Comparison of ENCODE assay signal across 8 cellular contexts in the genomic region with DNA sequence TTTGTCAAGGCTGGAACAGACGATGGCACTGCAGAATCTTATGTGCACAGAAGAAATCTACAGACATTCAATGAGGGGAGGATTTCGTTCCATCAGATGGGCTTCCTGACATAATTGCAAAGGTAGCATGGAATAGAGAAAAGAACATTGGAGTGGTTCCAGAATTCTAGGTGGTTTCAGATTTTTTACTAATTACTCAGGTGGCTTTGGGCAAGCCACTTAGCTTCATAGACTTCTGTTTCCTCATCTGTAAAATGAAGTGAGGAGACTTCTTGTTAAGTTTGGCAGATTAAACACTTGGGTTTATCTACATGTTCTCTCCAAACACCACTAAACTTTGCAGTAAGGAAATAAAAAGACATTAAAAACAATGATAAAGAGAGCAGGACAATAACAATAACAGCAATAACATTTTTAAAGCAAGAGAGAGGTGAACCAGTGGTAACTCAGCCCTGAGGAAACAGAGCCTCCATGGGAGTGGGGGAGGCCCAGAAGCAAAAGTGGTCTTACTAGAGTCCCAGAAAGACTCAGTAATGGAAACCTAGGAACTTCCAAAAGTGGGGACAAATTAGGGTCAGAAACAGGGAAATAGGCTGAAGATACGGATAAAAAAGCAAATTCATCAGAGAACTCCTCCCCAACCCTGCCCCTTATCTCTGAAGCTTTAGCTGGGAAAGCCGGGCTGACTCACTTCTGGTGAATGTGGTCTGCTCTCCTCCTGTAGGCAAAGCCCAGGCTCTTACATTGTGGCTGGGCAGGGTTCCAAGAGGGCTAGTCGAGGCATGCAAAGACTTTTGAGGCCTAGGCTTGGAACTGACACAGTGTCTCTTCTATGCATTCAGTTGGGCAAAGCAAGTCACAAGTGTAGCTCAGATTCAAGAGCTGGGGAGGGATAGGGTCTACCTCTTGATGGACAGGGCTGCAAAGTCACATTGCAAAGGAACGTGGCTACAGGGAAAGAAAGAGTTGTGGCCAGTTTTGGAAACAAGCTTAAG. TPM values are rescaled to one million over a fixed set of nuclear protein-coding genes. Genes with fewer than 3 reads are reported as not detected.
DNase-seq lines count a peak whose midpoint lies in the region; ATAC-seq lines count a peak whose summit lies in the region.

No MANE protein-coding gene starts in this region.

- ATAC-seq in HG02571 (IDR thresholded peaks at IDR 0.05; ENCODE audit: unreplicated experiment) (peak; percentile 44), GM18870 (IDR thresholded peaks at IDR 0.05; ENCODE audit: unreplicated experiment) (no peak)
- peak; percentile 87 for ATAC-seq in activated T-cell treated with anti-CD3 and anti-CD28 coated beads, Interleukin-2, amount 50 U/mL, for 72 hours (replicated peaks in 1 of 2)

- H3K4me3 Mint-ChIP-seq in activated T-cell treated with anti-CD3 and anti-CD28 coated beads, Interleukin-2, amount 50 U/mL, for 72 hours, result peak overlapping the region; percentile 51 to 69

- H3K36me3 Mint-ChIP-seq in activated T-cell treated with anti-CD3 and anti-CD28 coated beads, Interleukin-2, amount 50 U/mL, for 72 hours (ENCODE audit: insufficient read depth in 2 of 2), result no peaks in the 10 kb centered on the region

- H3K27ac Mint-ChIP-seq in activated T-cell treated with anti-CD3 and anti-CD28 coated beads, Interleukin-2, amount 50 U/mL, for 72 hours, result peak overlapping the region; percentile 45

- peaks cover 51% of the 10 kb centered on the region for H3K4me1 Mint-ChIP-seq in activated T-cell treated with anti-CD3 and anti-CD28 coated beads, Interleukin-2, amount 50 U/mL, for 72 hours (ENCODE audit: low read depth)

- H3K9me3 Mint-ChIP-seq in activated T-cell treated with anti-CD3 and anti-CD28 coated beads, Interleukin-2, amount 50 U/mL, for 72 hours, result no peaks in the 10 kb centered on the region

- DNase-seq in Daoy (ENCODE audit: low read depth), result peak; percentile 99
- peak; percentile 58 for DNase-seq in NCI-H2171 (lab: John Stamatoyannopoulos, UW)
- peak; percentile 52 to 77 for DNase-seq in activated T-cell treated with anti-CD3 and anti-CD28 coated beads, Interleukin-2, amount 50 U/mL, for 72 hours
- DNase-seq in hepatic stellate cell (ENCODE audit: low spot score), result peak; percentile 79
- peak; percentile 2 to 14 (median 9) for DNase-seq in stimulated activated CD4-positive, alpha-beta T cell treated with anti-CD3 and anti-CD28 coated beads, TNF-alpha, amount 100 ng/mL, for 4 hours (ENCODE audit: low read depth in 3 of 3)
- no peak for DNase-seq in NCI-H128 (lab: John Stamatoyannopoulos, UW; ENCODE audit: unreplicated experiment)

- peaks cover 6% of the 10 kb centered on the region for H3K27me3 Mint-ChIP-seq in activated T-cell treated with anti-CD3 and anti-CD28 coated beads, Interleukin-2, amount 50 U/mL, for 72 hours (ENCODE audit: low read depth)

RNA-seq across cellular contexts. Expression of gene ACTBL2, which starts 11.8 kb away (rescaled TPM):
- total RNA-seq in Daoy (2014; rRNA removed; shearing (Covaris generic)), result 7.1 and 8.7 TPM in 2 replicates
- not detected for total RNA-seq in activated T-cell treated with anti-CD3 and anti-CD28 coated beads, Interleukin-2, amount 50 U/mL, for 72 hours
